Comparison of ENCODE assay signal across 9 cellular contexts in genomic region chr15:32112101-32112500, GRCh38.
"Had no signal": no experiment of that assay in that cellular context is flagged by ENCODE, and none has a peak within 500 bp of the region (broad histone marks: within the 10 kb centered on the region; RNA-seq: fewer than 3 reads in every experiment).

No MANE protein-coding gene starts in this region.

- H3K36me3 Mint-ChIP-seq: IgD-negative memory B cell had no signal

- H3K27ac ChIP-seq: GM23248, HL-60 had no signal

- H3K9me3 ChIP-seq: HAP-1 had no signal

- H3K4me1 Mint-ChIP-seq: IgD-negative memory B cell had no signal

- H3K36me3 ChIP-seq: HAP-1 had no signal

- ATAC-seq: HCT116, HepG2 had no signal

- H3K4me3 Mint-ChIP-seq: HFFc6, IgD-negative memory B cell had no signal

- H3K9ac ChIP-seq: GM23248 had no signal

- H3K27ac Mint-ChIP-seq: HFFc6, IgD-negative memory B cell had no signal

- H3K4me3 ChIP-seq: GM23248, HAP-1 had no signal

- H3K4me1 ChIP-seq: HAP-1 had no signal

- H2AFZ ChIP-seq: GM23248 had no signal

- DNase-seq: GM23248, GOT3, H7, HFFc6 had no signal
